ENCODE assay signal across 20 cellular contexts in genomic region chr7:2686101-2686500, GRCh38. TPM values are rescaled to one million over a fixed set of nuclear protein-coding genes. Genes with fewer than 3 reads are reported as not detected.
DNase-seq lines count a peak whose midpoint lies in the region; ATAC-seq and TF ChIP-seq lines count a peak whose summit lies in the region.
"Had no signal": no experiment of that assay in that cellular context is flagged by ENCODE, and none has a peak within 500 bp of the region (broad histone marks: within the 10 kb centered on the region; RNA-seq: fewer than 3 reads in every experiment).

No MANE protein-coding gene starts in this region.

- no peak overlapping the region for H3K4ac ChIP-seq in trophoblast cell (ENCODE audit: low read depth, low read length)

- H3K79me2 ChIP-seq in trophoblast cell (ENCODE audit: control insufficient read depth, insufficient read depth, low read length, poor library complexity) = peaks cover 3% of the 10 kb centered on the region

- ATAC-seq in GM21619 (IDR thresholded peaks at IDR 0.05; ENCODE audit: unreplicated experiment) (no peak), body of pancreas (no peak)
- ATAC-seq: CD8-positive, alpha-beta T cell had no signal

- H2BK12ac ChIP-seq in trophoblast cell (ENCODE audit: low read length) = no peak overlapping the region

- DNase-seq in activated naive CD4-positive, alpha-beta T cell treated with Interleukin-2 at 50 U/mL for 16 hours = no peak
- no peak for DNase-seq in nephron progenitor cell
- DNase-seq in trophoblast cell = peak; percentile 91 to 92
- no peak for DNase-seq in Peyer's patch
- DNase-seq in body of pancreas = no peak
- no peak for DNase-seq in NCI-H2107 (lab: John Stamatoyannopoulos, UW)
- DNase-seq: Caco-2; CD4-positive, CD25-positive, alpha-beta regulatory T cell; CD8-positive, alpha-beta T cell; DMS153; DND-41; GM23248; H7; HCEC 1CT had no signal

- TF ChIP-seq POLR2A in Peyer's patch (IDR thresholded peaks at IDR 0.05) = no peak
- TF ChIP-seq POLR2A in body of pancreas (IDR thresholded peaks at IDR 0.05) = no peak

- no peak overlapping the region for H3K9ac ChIP-seq in trophoblast cell (ENCODE audit: low read length)
- H3K9ac ChIP-seq: BLaER1, GM23248 had no signal

- H4K12ac ChIP-seq in trophoblast cell (ENCODE audit: low read depth, low read length) = no peak overlapping the region

- H2BK120ac ChIP-seq in trophoblast cell (ENCODE audit: insufficient read depth, low read length, poor library complexity) = no peak overlapping the region

- no peak overlapping the region for H3K4me2 ChIP-seq in trophoblast cell (ENCODE audit: low read length)
- H3K4me2 ChIP-seq: BLaER1 had no signal

- peaks cover 21 to 22% of the 10 kb centered on the region in 2 experiments for H3K4me1 ChIP-seq in trophoblast cell (ENCODE audit: control insufficient read depth in 1 of 2, insufficient read depth in 2 of 2, low read length in 2 of 2)
- peaks cover 0 to 18% (median 16%) of the 10 kb centered on the region in 4 donors for H3K4me1 ChIP-seq in Peyer's patch
- peaks cover 20% of the 10 kb centered on the region for H3K4me1 ChIP-seq in body of pancreas
- H3K4me1 ChIP-seq: Caco-2 had no signal

- intact Hi-C loops in body of pancreas (cut with DNase I) = no loop called here

- H3K27me3 Mint-ChIP-seq in activated naive CD4-positive, alpha-beta T cell treated with anti-CD3 and anti-CD28 coated beads, Interleukin-2, amount 50 U/mL, for 24 hours = peaks cover 17% of the 10 kb centered on the region
- H3K27me3 Mint-ChIP-seq in nephron progenitor cell (ENCODE audit: low read depth, poor library complexity) = peaks cover 67% of the 10 kb centered on the region

- H3K27ac ChIP-seq in trophoblast cell (ENCODE audit: low read depth, low read length) (no peak overlapping the region), Peyer's patch (no peak overlapping the region), body of pancreas (no peak overlapping the region)
- H3K27ac ChIP-seq: 22Rv1, BLaER1, C4-2B had no signal

- TF ChIP-seq CTCF in nephron progenitor cell (IDR thresholded peaks at IDR 0.05) = no peak
- no peak for TF ChIP-seq CTCF in Peyer's patch (IDR thresholded peaks at IDR 0.05)
- no peak for TF ChIP-seq CTCF in body of pancreas (IDR thresholded peaks at IDR 0.05)

- WGBS in trophoblast cell (ENCODE audit: extremely low coverage, insufficient coverage, insufficient read length) = no CpG with 5 or more reads among the region's 14 CpGs
- 78 to 85% methylated on average over 14 of the region's 14 CpGs for WGBS in body of pancreas, 2 donors

- no peak overlapping the region for H3K27ac Mint-ChIP-seq in activated naive CD4-positive, alpha-beta T cell treated with anti-CD3 and anti-CD28 coated beads, Interleukin-2, amount 50 U/mL, for 24 hours
- H3K27ac Mint-ChIP-seq in nephron progenitor cell = no peak overlapping the region
- H3K27ac Mint-ChIP-seq: B cell; CD4-positive, CD25-positive, alpha-beta regulatory T cell; CD8-positive, alpha-beta T cell had no signal

- H3K36me3 Mint-ChIP-seq in activated naive CD4-positive, alpha-beta T cell treated with anti-CD3 and anti-CD28 coated beads, Interleukin-2, amount 50 U/mL, for 24 hours = no peaks in the 10 kb centered on the region
- no peaks in the 10 kb centered on the region for H3K36me3 Mint-ChIP-seq in nephron progenitor cell (ENCODE audit: low read depth)
- H3K36me3 Mint-ChIP-seq: CD4-positive, CD25-positive, alpha-beta regulatory T cell; CD8-positive, alpha-beta T cell had no signal

- no peak overlapping the region for H4K8ac ChIP-seq in trophoblast cell (ENCODE audit: low read depth, low read length)

- H3K36me3 ChIP-seq in trophoblast cell (ENCODE audit: control insufficient read depth in 1 of 2, insufficient read depth in 2 of 2, low read length in 2 of 2) (no peaks in the 10 kb centered on the region), Peyer's patch (no peaks in the 10 kb centered on the region), body of pancreas (replicated peaks in 1 of 2; ENCODE audit: insufficient read depth in 1 of 2, low read depth in 2 of 2) (no peaks in the 10 kb centered on the region)
- H3K36me3 ChIP-seq: BLaER1 had no signal

- peak overlapping the region; percentile 7 for H3K4me3 Mint-ChIP-seq in activated naive CD4-positive, alpha-beta T cell treated with anti-CD3 and anti-CD28 coated beads, Interleukin-2, amount 50 U/mL, for 24 hours
- H3K4me3 Mint-ChIP-seq in nephron progenitor cell = peak overlapping the region; percentile 40
- H3K4me3 Mint-ChIP-seq: B cell; CD4-positive, CD25-positive, alpha-beta regulatory T cell; CD8-positive, alpha-beta T cell had no signal

- H2AFZ ChIP-seq in trophoblast cell (ENCODE audit: insufficient read depth, low read length, poor library complexity) = no peak overlapping the region
- H2AFZ ChIP-seq: GM23248 had no signal

- no peak overlapping the region for H3K18ac ChIP-seq in trophoblast cell (ENCODE audit: low read length)

- H2AK5ac ChIP-seq in trophoblast cell (ENCODE audit: low read length) = no peak overlapping the region

- H3K79me1 ChIP-seq in trophoblast cell (ENCODE audit: low read length) = peaks cover 3% of the 10 kb centered on the region

- H3K14ac ChIP-seq in trophoblast cell (ENCODE audit: low read length) = no peak overlapping the region

- peaks cover 8% of the 10 kb centered on the region for H3K4me1 Mint-ChIP-seq in activated naive CD4-positive, alpha-beta T cell treated with anti-CD3 and anti-CD28 coated beads, Interleukin-2, amount 50 U/mL, for 24 hours
- H3K4me1 Mint-ChIP-seq in nephron progenitor cell = peaks cover 7% of the 10 kb centered on the region

- no peak overlapping the region for H3K23ac ChIP-seq in trophoblast cell (ENCODE audit: low read length)

- no peak overlapping the region for H4K91ac ChIP-seq in trophoblast cell (ENCODE audit: low read depth, low read length)

- H3K4me3 ChIP-seq in trophoblast cell (ENCODE audit: low read depth, low read length) (no peak overlapping the region), Peyer's patch (no peak overlapping the region), body of pancreas (no peak overlapping the region)
- H3K4me3 ChIP-seq: BLaER1, GM23248 had no signal

- peaks cover 2% of the 10 kb centered on the region for H3K9me3 ChIP-seq in trophoblast cell (ENCODE audit: insufficient read depth, low read depth, low read length)
- H3K9me3 ChIP-seq in Peyer's patch = no peaks in the 10 kb centered on the region
- no peaks in the 10 kb centered on the region for H3K9me3 ChIP-seq in body of pancreas
- H3K9me3 ChIP-seq: BLaER1, Caco-2 had no signal

- no peaks in the 10 kb centered on the region for H3K9me3 Mint-ChIP-seq in activated naive CD4-positive, alpha-beta T cell treated with anti-CD3 and anti-CD28 coated beads, Interleukin-2, amount 50 U/mL, for 24 hours
- no peaks in the 10 kb centered on the region for H3K9me3 Mint-ChIP-seq in nephron progenitor cell
- H3K9me3 Mint-ChIP-seq: CD8-positive, alpha-beta T cell had no signal

- H3K27me3 ChIP-seq in trophoblast cell (ENCODE audit: insufficient read depth, low read length) (peaks cover 22% of the 10 kb centered on the region), Peyer's patch (peaks cover 0 to 22% of the 10 kb centered on the region in 2 donors), body of pancreas (peaks cover 0 to 18% of the 10 kb centered on the region in 2 donors)

- H2BK5ac ChIP-seq in trophoblast cell (ENCODE audit: low read depth, low read length, poor library complexity) = no peak overlapping the region

RNA-seq across cellular contexts. Expression of gene AMZ1, which starts 1.9 kb away (rescaled TPM):
- polyA plus RNA-seq in trophoblast cell (2013) = 0.41 and 0.64 TPM in 2 replicates
- total RNA-seq in Peyer's patch = under 1 TPM in 1 of 4 donors, not detected in 3; 0.67 TPM
- total RNA-seq in body of pancreas = not detected

RNA-seq across cellular contexts. Expression of gene TTYH3, which starts 54.3 kb away (rescaled TPM):
- 117 and 118 TPM in 2 replicates for polyA plus RNA-seq in trophoblast cell (2013)
- total RNA-seq in Peyer's patch (10 to 100 TPM; 61.8 to 99.9 (median 83.4) TPM), body of pancreas (10 to 100 TPM; 11.2 to 32.0 TPM)

Comparison
In these comparisons a context has a peak if more than half of its experiments do, and no peak if none do; other contexts are left out.
1. DNase-seq: peak in trophoblast cell (2 of 2); none in activated naive CD4-positive, alpha-beta T cell treated with Interleukin-2 at 50 U/mL for 16 hours (single experiment), nephron progenitor cell (single experiment), Peyer's patch (0 of 3), body of pancreas (0 of 4) and NCI-H2107 (single experiment).